11 cellular contexts compared by ENCODE assay signal in the genomic region with DNA sequence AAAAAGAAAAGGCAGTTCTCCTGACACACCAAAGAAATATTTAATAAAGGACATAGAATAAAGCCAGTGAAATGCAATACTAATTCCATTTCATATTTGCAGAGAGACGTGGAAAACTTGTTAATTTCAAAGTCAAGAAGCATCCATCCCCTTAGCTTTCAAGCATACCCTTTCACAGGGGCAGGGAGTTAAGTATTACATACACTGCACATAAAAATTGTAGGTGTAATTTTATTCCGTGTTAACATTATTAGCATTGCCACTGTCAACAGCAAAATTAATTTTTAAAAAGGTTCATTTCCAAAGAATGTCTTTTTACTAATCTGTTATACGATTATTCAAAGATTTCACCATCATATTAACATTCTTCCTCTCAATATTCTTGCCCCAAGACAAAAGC.
A peak's percentile ranks its signal among the peaks of the same experiment; 100 is the strongest.
DNase-seq lines count a peak whose midpoint lies in the region; ATAC-seq and TF ChIP-seq lines count a peak whose summit lies in the region.
"Had no signal": no experiment of that assay in that cellular context is flagged by ENCODE, and none has a peak within 500 bp of the region (broad histone marks: within the 10 kb centered on the region; RNA-seq: fewer than 3 reads in every experiment).

No MANE protein-coding gene starts in this region.

- H3K27me3 Mint-ChIP-seq in osteocyte (ENCODE audit: unreplicated experiment): peaks cover 30% of the 10 kb centered on the region

- H3K4me1 ChIP-seq in RWPE2 (ENCODE audit: insufficient read depth, poor library complexity, severe bottlenecking): peaks cover 17% of the 10 kb centered on the region
- H3K4me1 ChIP-seq in esophagus muscularis mucosa: peaks cover 5 to 36% (median 32%) of the 10 kb centered on the region in 4 donors

- H3K9me3 ChIP-seq in RWPE2 (ENCODE audit: severe bottlenecking): no peaks in the 10 kb centered on the region
- no peaks in the 10 kb centered on the region for H3K9me3 ChIP-seq in esophagus muscularis mucosa
- H3K9me3 ChIP-seq in WERI-Rb-1 (ENCODE audit: severe bottlenecking): no peaks in the 10 kb centered on the region

- no peak for TF ChIP-seq POLR2A in esophagus muscularis mucosa (IDR thresholded peaks at IDR 0.05; ENCODE audit: low read depth)

- peak overlapping the region; percentile 82 for H3K4me3 Mint-ChIP-seq in osteocyte (ENCODE audit: unreplicated experiment)

- H3K27me3 ChIP-seq in BJ (ENCODE audit: control insufficient read depth, insufficient read depth, low read length) (no peaks in the 10 kb centered on the region), RWPE2 (ENCODE audit: insufficient read depth, poor library complexity, severe bottlenecking) (no peaks in the 10 kb centered on the region), esophagus muscularis mucosa (peaks cover 0 to 87% (median 28%) of the 10 kb centered on the region in 4 donors), WERI-Rb-1 (ENCODE audit: insufficient read depth, low read depth, severe bottlenecking) (peaks cover 19% of the 10 kb centered on the region)

- TF ChIP-seq CTCF in BJ (IDR thresholded peaks at IDR 0.05; ENCODE audit: insufficient read depth, low read depth, low read length): no peak
- no peak for TF ChIP-seq CTCF in RWPE2 (IDR thresholded peaks at IDR 0.05; ENCODE audit: poor library complexity, severe bottlenecking)
- TF ChIP-seq CTCF in esophagus muscularis mucosa (IDR thresholded peaks at IDR 0.05): no peak
- no peak for TF ChIP-seq CTCF in osteocyte (IDR thresholded peaks at IDR 0.05)
- TF ChIP-seq CTCF in WERI-Rb-1 (IDR thresholded peaks at IDR 0.05; ENCODE audit: low read depth, low read length): no peak

- POLR2A ChIA-PET in BJ (lab: Charles Lee): interaction anchor here (0.7 kb wide), 1 partner anchor 1050 kb away, joined by 6 read pairs; a partner anchor contains a TSS

- no peaks in the 10 kb centered on the region for H3K36me3 ChIP-seq in BJ (ENCODE audit: control insufficient read depth, insufficient read depth, low read length)
- H3K36me3 ChIP-seq in RWPE2 (ENCODE audit: low read depth): peaks cover 9% of the 10 kb centered on the region; the same call in 1 of the 2 replicates
- H3K36me3 ChIP-seq in esophagus muscularis mucosa: no peaks in the 10 kb centered on the region
- no peaks in the 10 kb centered on the region for H3K36me3 ChIP-seq in WERI-Rb-1

- CTCF ChIA-PET in BJ (lab: Yijun Ruan, JAX): no interaction called here

- no peaks in the 10 kb centered on the region for H3K9me3 Mint-ChIP-seq in osteocyte (ENCODE audit: unreplicated experiment)
- H3K9me3 Mint-ChIP-seq: activated T-helper 1 cell treated with anti-CD3 and anti-CD28 coated beads, Interleukin-12 subunit alpha, Interleukin-12 subunit beta, Interleukin-2, Interleukin-4 antibody, amounts not matched to agents 30 ng/mL and 10 ng/mL and 1 ng/mL, durations not matched to agents 14 hours and 24 hours and 36 hours; naive B cell had no signal

- 38% methylated on average over 3 of the region's 3 CpGs for WGBS in esophagus muscularis mucosa

- H3K27ac ChIP-seq in RWPE2 (ENCODE audit: poor library complexity, severe bottlenecking) (peak overlapping the region; percentile 39), esophagus muscularis mucosa (replicated peaks in 1 of 4) (peak overlapping the region; percentile 74 to 79 (median 76)), WERI-Rb-1 (no peak overlapping the region)

- H3K4me3 ChIP-seq in BJ (ENCODE audit: low read depth, low read length) (peak overlapping the region; percentile 72), RWPE2 (ENCODE audit: severe bottlenecking) (peak overlapping the region; percentile 75), esophagus muscularis mucosa (peak overlapping the region; percentile 48 to 60 (median 57)), WERI-Rb-1 (ENCODE audit: low read depth, low read length) (no peak overlapping the region)

- no peak for DNase-seq in BJ (ENCODE audit: low read depth)
- no peak for DNase-seq in RWPE2 (ENCODE audit: low spot score)
- no peak for DNase-seq in esophagus muscularis mucosa (ENCODE audit: extremely low spot score)
- DNase-seq in osteocyte (ENCODE audit: extremely low spot score, unreplicated experiment): no peak
- DNase-seq in WERI-Rb-1: no peak
- no peak for DNase-seq in GM19240 (ENCODE audit: insufficient read length, low spot score)
- no peak for DNase-seq in activated CD4-positive, alpha-beta T cell treated with anti-CD3 and anti-CD28 coated beads for 1 hour
- DNase-seq: T-helper 1 cell had no signal

- ATAC-seq in RWPE2 (ENCODE audit: low read depth) (no peak), GM19035 (IDR thresholded peaks at IDR 0.05; ENCODE audit: unreplicated experiment) (no peak)

- H3K27ac Mint-ChIP-seq in osteocyte (ENCODE audit: unreplicated experiment): no peak overlapping the region
- H3K27ac Mint-ChIP-seq: activated T-helper 1 cell treated with anti-CD3 and anti-CD28 coated beads, Interleukin-12 subunit alpha, Interleukin-12 subunit beta, Interleukin-2, Interleukin-4 antibody, amounts not matched to agents 30 ng/mL and 10 ng/mL and 1 ng/mL, durations not matched to agents 14 hours and 24 hours and 36 hours had no signal

- intact Hi-C loops in esophagus muscularis mucosa (cut with DNase I): loop anchor here (5.0 to 10.0 kb wide), 2 partner anchors 191 to 602 kb away; no protein-coding TSS in a partner anchor

- no peaks in the 10 kb centered on the region for H3K36me3 Mint-ChIP-seq in osteocyte (ENCODE audit: unreplicated experiment)
- H3K36me3 Mint-ChIP-seq: naive B cell had no signal

- H3K4me1 Mint-ChIP-seq in osteocyte (ENCODE audit: unreplicated experiment): peaks cover 34% of the 10 kb centered on the region

- no peak for TF ChIP-seq EP300 in esophagus muscularis mucosa (IDR thresholded peaks at IDR 0.05)
